ENCODE assay signal across 20 cellular contexts in genomic region chr10:71623986-71624291, GRCh38.
"Had no signal": no experiment of that assay in that cellular context is flagged by ENCODE, and none has a peak within 500 bp of the region (broad histone marks: within the 10 kb centered on the region; RNA-seq: fewer than 3 reads in every experiment).

No MANE protein-coding gene starts in this region.

- H3K4me3 Mint-ChIP-seq: activated B cell treated with CpG ODN at 0.5 μM for 24 hours; activated CD4-positive, alpha-beta memory T cell treated with anti-CD3 and anti-CD28 coated beads for 36 hours; activated naive CD8-positive, alpha-beta T cell; memory B cell; naive thymus-derived CD4-positive, alpha-beta T cell; stimulated activated effector memory CD8-positive, alpha-beta T cell treated with anti-CD3 and anti-CD28 coated beads, Interleukin-12 subunit alpha, Interleukin-12 subunit beta, amount 100 ng/mL, for 72 hours; T-cell had no signal

- H3K4me1 ChIP-seq: foreskin keratinocyte had no signal

- H3K27ac ChIP-seq: epithelial cell of prostate, foreskin keratinocyte, left ventricle myocardium inferior, parathyroid adenoma, right lobe of liver, testis had no signal

- H3K27me3 Mint-ChIP-seq: activated naive CD8-positive, alpha-beta T cell had no signal

- H3K27me3 ChIP-seq: neutrophil, right lobe of liver, testis, upper lobe of left lung had no signal

- ATAC-seq: foreskin keratinocyte; stimulated activated effector memory CD8-positive, alpha-beta T cell treated with anti-CD3 and anti-CD28 coated beads, Interleukin-12 subunit alpha, Interleukin-12 subunit beta, amount 100 ng/mL, for 72 hours had no signal

- H3K27ac Mint-ChIP-seq: activated B cell treated with CpG ODN at 0.5 μM for 24 hours; activated CD4-positive, alpha-beta memory T cell treated with anti-CD3 and anti-CD28 coated beads for 36 hours; activated naive CD8-positive, alpha-beta T cell; memory B cell; stimulated activated effector memory CD8-positive, alpha-beta T cell treated with anti-CD3 and anti-CD28 coated beads, Interleukin-12 subunit alpha, Interleukin-12 subunit beta, amount 100 ng/mL, for 72 hours; T-cell had no signal

- H3K9me3 ChIP-seq: left ventricle myocardium inferior, neutrophil, right lobe of liver, testis, upper lobe of left lung had no signal

- H3K9ac ChIP-seq: parathyroid adenoma had no signal

- H3K4me3 ChIP-seq: left ventricle myocardium inferior, right lobe of liver, smooth muscle cell, testis, upper lobe of left lung had no signal

- H3K36me3 Mint-ChIP-seq: activated CD4-positive, alpha-beta memory T cell treated with anti-CD3 and anti-CD28 coated beads for 36 hours; activated naive CD8-positive, alpha-beta T cell; memory B cell; naive thymus-derived CD4-positive, alpha-beta T cell; stimulated activated effector memory CD8-positive, alpha-beta T cell treated with anti-CD3 and anti-CD28 coated beads, Interleukin-12 subunit alpha, Interleukin-12 subunit beta, amount 100 ng/mL, for 72 hours; T-cell had no signal

- H3K4me1 Mint-ChIP-seq: stimulated activated effector memory CD8-positive, alpha-beta T cell treated with anti-CD3 and anti-CD28 coated beads, Interleukin-12 subunit alpha, Interleukin-12 subunit beta, amount 100 ng/mL, for 72 hours had no signal

- DNase-seq: activated B cell treated with CpG ODN at 0.5 μM for 24 hours; activated CD4-positive, alpha-beta memory T cell treated with anti-CD3 and anti-CD28 coated beads for 36 hours; activated CD4-positive, alpha-beta T cell treated with anti-CD3 and anti-CD28 coated beads for 4 hours; activated T-cell treated with anti-CD3 and anti-CD28 coated beads for 4 hours; amniotic stem cell; foreskin keratinocyte; left ventricle myocardium inferior; stimulated activated CD4-positive, alpha-beta T cell treated with anti-CD3 and anti-CD28 coated beads, Interleukin-4, amount 100 ng/mL, for 24 hours had no signal

- H3K9me3 Mint-ChIP-seq: activated B cell treated with CpG ODN at 0.5 μM for 24 hours; activated CD4-positive, alpha-beta memory T cell treated with anti-CD3 and anti-CD28 coated beads for 36 hours; memory B cell; naive thymus-derived CD4-positive, alpha-beta T cell; stimulated activated effector memory CD8-positive, alpha-beta T cell treated with anti-CD3 and anti-CD28 coated beads, Interleukin-12 subunit alpha, Interleukin-12 subunit beta, amount 100 ng/mL, for 72 hours; T-cell had no signal

- H3K36me3 ChIP-seq: left ventricle myocardium inferior, neutrophil, right lobe of liver, upper lobe of left lung had no signal
